In the genomic region with DNA sequence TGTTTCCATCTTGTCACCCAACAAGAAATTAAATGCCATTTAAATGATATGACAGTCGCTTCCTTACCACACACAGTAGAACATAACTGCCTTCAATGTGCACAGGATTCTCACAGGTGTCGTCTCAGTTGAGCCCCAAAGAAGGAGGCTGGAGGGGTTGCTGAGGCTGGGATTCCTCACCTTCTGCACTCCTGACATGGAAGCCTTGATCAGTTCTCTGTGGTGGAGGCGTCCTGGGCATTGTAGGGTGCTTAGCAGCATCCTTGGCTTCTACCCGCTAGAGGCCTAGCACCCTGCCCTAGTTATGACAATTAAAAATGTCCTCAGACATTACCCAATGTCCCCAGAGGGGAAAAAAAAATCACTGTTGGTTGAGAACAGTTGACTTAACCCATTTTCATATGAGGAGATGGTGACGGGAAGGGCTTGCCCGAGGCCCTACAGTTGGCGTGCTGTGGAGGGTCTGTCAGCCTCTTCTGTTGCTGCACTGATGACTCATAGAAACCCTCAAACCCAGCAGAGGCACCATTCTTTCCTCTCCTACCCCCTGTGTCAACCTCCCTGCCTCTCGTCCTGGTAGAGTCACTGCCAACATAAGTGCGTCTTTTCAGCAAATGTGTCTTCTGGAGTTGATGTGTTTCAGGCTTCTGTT, we compare ENCODE assay signal across 17 cellular contexts.
DNase-seq lines count a peak whose midpoint lies in the region; ATAC-seq lines count a peak whose summit lies in the region.
"Had no signal": no experiment of that assay in that cellular context is flagged by ENCODE, and none has a peak within 500 bp of the region (broad histone marks: within the 10 kb centered on the region; RNA-seq: fewer than 3 reads in every experiment).

No MANE protein-coding gene starts in this region.

- no peak overlapping the region for H3K4me3 ChIP-seq in effector memory CD4-positive, alpha-beta T cell (ENCODE audit: insufficient read depth, low read depth, low read length, poor library complexity, severe bottlenecking)
- H3K4me3 ChIP-seq: esophagus muscularis mucosa, uterus had no signal

- H3K27ac ChIP-seq in effector memory CD4-positive, alpha-beta T cell (ENCODE audit: insufficient read depth, low read length, poor library complexity, severe bottlenecking): peak overlapping the region; percentile 12
- H3K27ac ChIP-seq: esophagus muscularis mucosa, neutrophil, uterus had no signal

- ATAC-seq in HG02623 (IDR thresholded peaks at IDR 0.05; ENCODE audit: unreplicated experiment) (no peak), GM18498 (IDR thresholded peaks at IDR 0.05; ENCODE audit: unreplicated experiment) (no peak)

- H3K4me1 ChIP-seq in effector memory CD4-positive, alpha-beta T cell (ENCODE audit: control insufficient read depth, insufficient read depth, low read length, poor library complexity, severe bottlenecking): peaks cover 32% of the 10 kb centered on the region
- H3K4me1 ChIP-seq: uterus had no signal

- no peaks in the 10 kb centered on the region for H3K36me3 ChIP-seq in effector memory CD4-positive, alpha-beta T cell (ENCODE audit: control insufficient read depth, insufficient read depth, low read length)
- H3K36me3 ChIP-seq: esophagus muscularis mucosa, neutrophil, uterus had no signal

- DNase-seq in activated gamma-delta T cell treated with Interleukin-2 at 50 U/mL for 16 hours: peak; percentile 64
- no peak for DNase-seq in activated gamma-delta T cell (lab: John Stamatoyannopoulos, UW)
- DNase-seq in activated CD8-positive, alpha-beta memory T cell treated with anti-CD3 and anti-CD28 coated beads for 24 hours: peak; percentile 80
- peak in 1 of 3 donors; percentile 30 for DNase-seq in effector memory CD4-positive, alpha-beta T cell
- peak; percentile 48 to 73 for DNase-seq in stimulated activated CD8-positive, alpha-beta memory T cell treated with anti-CD3 and anti-CD28 coated beads, Interleukin-7, amount 100 ng/mL, for 48 hours (ENCODE audit: extremely low read depth in 1 of 2, low read depth in 1 of 2)
- DNase-seq in putamen (ENCODE audit: low spot score): no peak
- DNase-seq: ACHN, hypothalamus, IMR-90, NCI-H1092, NCI-H345, RPMI8226, uterus had no signal

- H3K9me3 ChIP-seq in effector memory CD4-positive, alpha-beta T cell (ENCODE audit: control insufficient read depth, low read length): no peaks in the 10 kb centered on the region
- H3K9me3 ChIP-seq: esophagus muscularis mucosa, neutrophil, uterus had no signal

- no peaks in the 10 kb centered on the region for H3K27me3 ChIP-seq in effector memory CD4-positive, alpha-beta T cell (replicated peaks; ENCODE audit: control insufficient read depth, insufficient read depth, low read length, poor library complexity, severe bottlenecking)
- H3K27me3 ChIP-seq: esophagus muscularis mucosa, uterus had no signal

Comparison
In these comparisons a context has a peak if more than half of its experiments do, and no peak if none do; other contexts are left out.
1. DNase-seq: peak in activated gamma-delta T cell treated with Interleukin-2 at 50 U/mL for 16 hours (single experiment), activated CD8-positive, alpha-beta memory T cell treated with anti-CD3 and anti-CD28 coated beads for 24 hours (single experiment) and stimulated activated CD8-positive, alpha-beta memory T cell treated with anti-CD3 and anti-CD28 coated beads, Interleukin-7, amount 100 ng/mL, for 48 hours (2 of 2); none in activated gamma-delta T cell (single experiment) and putamen (single experiment).